17 cellular contexts compared by ENCODE assay signal in genomic region chr13:73754241-73754640, GRCh38.
"Had no signal": no experiment of that assay in that cellular context is flagged by ENCODE, and none has a peak within 500 bp of the region (broad histone marks: within the 10 kb centered on the region; RNA-seq: fewer than 3 reads in every experiment).

No MANE protein-coding gene starts in this region.

- H3K27ac ChIP-seq: esophagus squamous epithelium, left ventricle myocardium inferior, parathyroid adenoma, prostate gland, suprapubic skin, thyroid gland, upper lobe of left lung, uterus had no signal

- H2AFZ ChIP-seq: parathyroid adenoma had no signal

- H3K79me2 ChIP-seq: parathyroid adenoma had no signal

- H3K9me3 Mint-ChIP-seq: nephron progenitor cell; stimulated activated effector memory CD8-positive, alpha-beta T cell treated with anti-CD3 and anti-CD28 coated beads, Interleukin-12 subunit alpha, Interleukin-12 subunit beta, amount 100 ng/mL, for 72 hours had no signal

- H3K4me3 Mint-ChIP-seq: nephron progenitor cell; stimulated activated effector memory CD8-positive, alpha-beta T cell treated with anti-CD3 and anti-CD28 coated beads, Interleukin-12 subunit alpha, Interleukin-12 subunit beta, amount 100 ng/mL, for 72 hours had no signal

- H3K36me3 ChIP-seq: esophagus squamous epithelium, prostate gland, suprapubic skin, thyroid gland, upper lobe of left lung, uterus had no signal

- H3K27me3 Mint-ChIP-seq: naive thymus-derived CD4-positive, alpha-beta T cell had no signal

- H3K27me3 ChIP-seq: esophagus squamous epithelium, suprapubic skin, thyroid gland, upper lobe of left lung, uterus had no signal

- DNase-seq: effector memory CD4-positive, alpha-beta T cell; esophagus squamous epithelium; kidney; left cardiac atrium; left ventricle myocardium inferior; stimulated activated CD4-positive, alpha-beta T cell treated with anti-CD3 and anti-CD28 coated beads, Interleukin-4, amount 100 ng/mL, for 1 hour; stimulated activated CD8-positive, alpha-beta memory T cell treated with anti-CD3 and anti-CD28 coated beads, Interleukin-4, amount 100 ng/mL, for 48 hours; stimulated activated naive CD8-positive, alpha-beta T cell treated with anti-CD3 and anti-CD28 coated beads, Interleukin-15, Interleukin-2, amounts not matched to agents 100 U/mL and 50 U/mL, for 24 hours; thyroid gland; upper lobe of left lung; uterus had no signal

- H3K9me3 ChIP-seq: esophagus squamous epithelium, left ventricle myocardium inferior, prostate gland, suprapubic skin, thyroid gland, upper lobe of left lung, uterus had no signal

- H3K4me3 ChIP-seq: esophagus squamous epithelium, left ventricle myocardium inferior, prostate gland, suprapubic skin, thyroid gland, upper lobe of left lung, uterus had no signal

- H3K4me1 ChIP-seq: parathyroid adenoma, prostate gland, suprapubic skin, thyroid gland, upper lobe of left lung, uterus had no signal

- H3K27ac Mint-ChIP-seq: nephron progenitor cell; stimulated activated effector memory CD8-positive, alpha-beta T cell treated with anti-CD3 and anti-CD28 coated beads, Interleukin-12 subunit alpha, Interleukin-12 subunit beta, amount 100 ng/mL, for 72 hours had no signal

- H3K9ac ChIP-seq: parathyroid adenoma had no signal
